9 cellular contexts compared by ENCODE assay signal in genomic region chr13:38045278-38046048, GRCh38.
DNase-seq lines count a peak whose midpoint lies in the region; ATAC-seq, FAIRE-seq and TF ChIP-seq lines count a peak whose summit lies in the region.
"Had no signal": no experiment of that assay in that cellular context is flagged by ENCODE, and none has a peak within 500 bp of the region (broad histone marks: within the 10 kb centered on the region; RNA-seq: fewer than 3 reads in every experiment).

No MANE protein-coding gene starts in this region.

- H4K20me1 ChIP-seq in GM23338 (replicated peaks; ENCODE audit: insufficient read depth): no peaks in the 10 kb centered on the region
- H4K20me1 ChIP-seq in smooth muscle cell (ENCODE audit: low read depth): no peaks in the 10 kb centered on the region

- H3K4me3 ChIP-seq in GM23338 (no peak overlapping the region), bronchial epithelial cell (ENCODE audit: low read depth, low read length) (no peak overlapping the region), smooth muscle cell (no peak overlapping the region)

- H3F3A ChIP-seq in GM23338 (replicated peaks; ENCODE audit: low read depth) (no peaks in the 10 kb centered on the region), smooth muscle cell (ENCODE audit: low read depth) (no peaks in the 10 kb centered on the region)

- WGBS in smooth muscle cell (ENCODE audit: low lambda C conversion rate): 74% methylated on average over 8 of the region's 8 CpGs

- H3K27ac Mint-ChIP-seq in GM23338: no peak overlapping the region
- no peak overlapping the region for H3K27ac Mint-ChIP-seq in activated naive CD4-positive, alpha-beta T cell treated with anti-CD3 and anti-CD28 coated beads, Interleukin-2, amount 50 U/mL, for 72 hours
- H3K27ac Mint-ChIP-seq in T-helper 2 cell treated with Interferon-gamma antibody and Interleukin-4, amounts not matched to agents 5 μg/mL and 100 μg/mL, for 36 hours: no peak overlapping the region

- no peaks in the 10 kb centered on the region for H3K9me2 ChIP-seq in GM23338 (ENCODE audit: insufficient read depth)

- H3K27me3 ChIP-seq in GM23338 (ENCODE audit: insufficient read depth) (no peaks in the 10 kb centered on the region), bronchial epithelial cell (ENCODE audit: control insufficient read depth, insufficient read depth, low read length) (no peaks in the 10 kb centered on the region), smooth muscle cell (ENCODE audit: low read depth) (no peaks in the 10 kb centered on the region)

- H3K27ac ChIP-seq in GM23338 (ENCODE audit: low read depth): no peak overlapping the region
- H3K27ac ChIP-seq in smooth muscle cell (ENCODE audit: low read depth): no peak overlapping the region

- ATAC-seq in GM23338: peak; percentile 84
- ATAC-seq in activated naive CD4-positive, alpha-beta T cell treated with anti-CD3 and anti-CD28 coated beads, Interleukin-2, amount 50 U/mL, for 72 hours: no peak

- H3K4me1 Mint-ChIP-seq in GM23338: peaks cover 4% of the 10 kb centered on the region; the same call in 2 of the 3 replicates
- H3K4me1 Mint-ChIP-seq in T-helper 2 cell treated with Interferon-gamma antibody and Interleukin-4, amounts not matched to agents 5 μg/mL and 100 μg/mL, for 36 hours (ENCODE audit: low read depth): no peaks in the 10 kb centered on the region

- peaks cover 4% of the 10 kb centered on the region; the same call in 1 of the 2 replicates for H3K4me1 ChIP-seq in GM23338 (ENCODE audit: insufficient read depth)
- H3K4me1 ChIP-seq in smooth muscle cell (ENCODE audit: low read depth): no peaks in the 10 kb centered on the region

- no peaks in the 10 kb centered on the region for H3K9me3 ChIP-seq in smooth muscle cell (replicated peaks; ENCODE audit: low read depth)

- H3K4me3 Mint-ChIP-seq in GM23338: no peak overlapping the region
- no peak overlapping the region for H3K4me3 Mint-ChIP-seq in T-helper 2 cell treated with Interferon-gamma antibody and Interleukin-4, amounts not matched to agents 5 μg/mL and 100 μg/mL, for 36 hours

- H3K9ac ChIP-seq in smooth muscle cell (ENCODE audit: low read depth): no peak overlapping the region

- DNase-seq in DMS53 (lab: John Stamatoyannopoulos, UW): peak; percentile 67
- DNase-seq in GM23338 (ENCODE audit: low spot score): peak; percentile 64
- DNase-seq in NCI-H146 (lab: John Stamatoyannopoulos, UW): peak; percentile 52
- peak; percentile 37 for DNase-seq in bronchial epithelial cell (ENCODE audit: low read depth)
- DNase-seq in smooth muscle cell (lab: John Stamatoyannopoulos, UW; ENCODE audit: unreplicated experiment): no peak
- no peak for DNase-seq in activated naive CD4-positive, alpha-beta T cell treated with anti-CD3 and anti-CD28 coated beads, Interleukin-2, amount 50 U/mL, for 72 hours (ENCODE audit: low spot score in 2 of 2)
- no peak for DNase-seq in T-helper 2 cell treated with Interferon-gamma antibody and Interleukin-4, amounts not matched to agents 5 μg/mL and 100 μg/mL, for 36 hours (ENCODE audit: low spot score)
- no peak for DNase-seq in G401 (ENCODE audit: low spot score)

- H3K9me3 Mint-ChIP-seq in GM23338: peaks cover 12% of the 10 kb centered on the region
- H3K9me3 Mint-ChIP-seq in activated naive CD4-positive, alpha-beta T cell treated with anti-CD3 and anti-CD28 coated beads, Interleukin-2, amount 50 U/mL, for 72 hours: peaks cover 13 to 23% of the 10 kb centered on the region in 2 donors
- peaks cover 11% of the 10 kb centered on the region for H3K9me3 Mint-ChIP-seq in T-helper 2 cell treated with Interferon-gamma antibody and Interleukin-4, amounts not matched to agents 5 μg/mL and 100 μg/mL, for 36 hours

- H3K27me3 Mint-ChIP-seq in GM23338 (ENCODE audit: insufficient read depth, low read depth, poor library complexity): no peaks in the 10 kb centered on the region
- H3K27me3 Mint-ChIP-seq in T-helper 2 cell treated with Interferon-gamma antibody and Interleukin-4, amounts not matched to agents 5 μg/mL and 100 μg/mL, for 36 hours (ENCODE audit: low read depth): no peaks in the 10 kb centered on the region

- H3K36me3 ChIP-seq in GM23338 (ENCODE audit: insufficient read depth) (no peaks in the 10 kb centered on the region), bronchial epithelial cell (ENCODE audit: control insufficient read depth, insufficient read depth, low read length) (no peaks in the 10 kb centered on the region), smooth muscle cell (ENCODE audit: low read depth) (no peaks in the 10 kb centered on the region)

- in situ Hi-C loops in G401 (cut with HindIII; ENCODE audit: low sequenced_read_pairs): no loop called here

- no peaks in the 10 kb centered on the region for H3K79me2 ChIP-seq in GM23338 (replicated peaks; ENCODE audit: insufficient read depth)
- no peaks in the 10 kb centered on the region for H3K79me2 ChIP-seq in smooth muscle cell (ENCODE audit: low read depth)

- TF ChIP-seq CTCF in GM23338 (conservative IDR thresholded peaks at IDR 0.05; ENCODE audit: low read depth in 2 of 2) (peak; percentile 73 to 84), bronchial epithelial cell (IDR thresholded peaks at IDR 0.05; ENCODE audit: insufficient read depth, low read length, severe bottlenecking) (peak; percentile 76), smooth muscle cell (IDR thresholded peaks at IDR 0.05; ENCODE audit: borderline replicate concordance, insufficient read depth, poor library complexity, severe bottlenecking) (peak; percentile 41)

- H2AFZ ChIP-seq in GM23338 (peak overlapping the region; percentile 97), smooth muscle cell (ENCODE audit: low read depth) (no peak overlapping the region)

- no peak for FAIRE-seq in bronchial epithelial cell (lab: Jason Lieb, UNC)
- FAIRE-seq: islet of Langerhans had no signal

- H3K4me2 ChIP-seq in GM23338 (peak overlapping the region; percentile 58; the same call in 1 of the 2 replicates), smooth muscle cell (no peak overlapping the region)

- peaks cover 9% of the 10 kb centered on the region; the same call in 1 of the 3 replicates for H3K36me3 Mint-ChIP-seq in GM23338 (ENCODE audit: low read depth)
- peaks cover 0 to 13% of the 10 kb centered on the region in 2 donors for H3K36me3 Mint-ChIP-seq in activated naive CD4-positive, alpha-beta T cell treated with anti-CD3 and anti-CD28 coated beads, Interleukin-2, amount 50 U/mL, for 72 hours
- H3K36me3 Mint-ChIP-seq in T-helper 2 cell treated with Interferon-gamma antibody and Interleukin-4, amounts not matched to agents 5 μg/mL and 100 μg/mL, for 36 hours (ENCODE audit: low read depth): no peaks in the 10 kb centered on the region

TF ChIP-seq in GM23338, 12 proteins besides CTCF, POLR2A, EP300 and RAD21:
- TF ChIP-seq EZH2 (IDR thresholded peaks at IDR 0.05; ENCODE audit: low read depth, unreplicated experiment) (no peak), EZH2phosphoT487 (IDR thresholded peaks at IDR 0.05; ENCODE audit: unreplicated experiment) (no peak), ZNF114 (CRISPR knock-in tag; IDR thresholded peaks at IDR 0.05) (no peak), NANOG (IDR thresholded peaks at IDR 0.05; ENCODE audit: borderline replicate concordance) (no peak), JUNB (IDR thresholded peaks at IDR 0.05; ENCODE audit: unreplicated experiment) (no peak), ZNF331 (CRISPR knock-in tag; IDR thresholded peaks at IDR 0.05; ENCODE audit: low read depth) (no peak), ETS1 (IDR thresholded peaks at IDR 0.05) (no peak), REST (IDR thresholded peaks at IDR 0.05; ENCODE audit: unreplicated experiment) (no peak), POLR2AphosphoS5 (IDR thresholded peaks at IDR 0.05; ENCODE audit: low read depth) (no peak), STAT1 (IDR thresholded peaks at IDR 0.05; ENCODE audit: unreplicated experiment) (no peak)

Comparison
In these comparisons a context has a peak if more than half of its experiments do, and no peak if none do; other contexts are left out.
1. DNase-seq: peak in DMS53 (single experiment), GM23338 (single experiment), NCI-H146 (single experiment) and bronchial epithelial cell (single experiment); none in smooth muscle cell (single experiment), activated naive CD4-positive, alpha-beta T cell treated with anti-CD3 and anti-CD28 coated beads, Interleukin-2, amount 50 U/mL, for 72 hours (0 of 2), T-helper 2 cell treated with Interferon-gamma antibody and Interleukin-4, amounts not matched to agents 5 μg/mL and 100 μg/mL, for 36 hours (single experiment) and G401 (single experiment).
2. Peak in every context shown above with its lines, with median percentiles within 50 percentile points of each other: CTCF ChIP-seq.